ENCODE assay signal across 8 cellular contexts in the genomic region with DNA sequence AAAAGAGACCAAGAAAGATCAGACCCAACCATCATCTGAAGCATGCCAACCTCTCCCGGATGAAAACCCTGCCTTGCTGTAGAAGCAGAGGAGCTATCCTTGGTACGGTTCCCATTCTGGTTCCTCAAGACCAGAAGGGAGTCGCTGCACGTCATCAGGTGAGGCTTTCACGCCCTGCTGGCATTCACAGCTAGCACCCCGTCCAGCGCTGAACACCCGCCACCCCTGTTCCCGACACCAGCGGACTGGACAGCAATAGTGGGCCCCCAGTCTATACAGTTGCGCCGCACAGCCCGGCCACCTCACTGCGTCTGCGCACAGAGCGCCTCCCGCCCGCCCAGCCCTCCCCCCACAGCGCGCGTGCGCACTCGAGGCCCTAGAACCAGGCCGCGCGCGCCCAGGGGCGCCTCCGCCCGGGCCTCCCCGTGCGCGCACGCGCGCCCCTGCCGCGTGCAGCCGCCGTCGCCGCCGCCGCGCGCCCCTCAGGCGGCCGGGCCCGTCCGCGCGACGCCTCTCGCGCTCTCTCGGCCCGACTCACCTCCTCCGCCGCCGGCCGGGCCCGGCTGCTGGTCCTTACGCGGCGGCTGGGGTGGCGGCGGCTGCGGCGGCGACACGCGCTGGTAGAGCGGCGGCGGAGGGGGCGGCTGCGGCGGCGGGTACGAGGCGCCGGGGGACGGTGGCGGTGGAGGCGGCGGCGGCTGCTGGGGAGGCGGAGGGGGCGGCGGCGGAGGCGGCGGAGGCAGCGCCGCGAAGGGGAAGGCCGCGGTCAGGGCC. TPM values are rescaled to one million over a fixed set of nuclear protein-coding genes. Genes with fewer than 3 reads are reported as not detected.
A peak's percentile ranks its signal among the peaks of the same experiment; 100 is the strongest.
DNase-seq lines count a peak whose midpoint lies in the region; ATAC-seq and TF ChIP-seq lines count a peak whose summit lies in the region.

No MANE protein-coding gene starts in this region.

- TF ChIP-seq CTCF in GM23338 (conservative IDR thresholded peaks at IDR 0.05; ENCODE audit: low read depth in 2 of 2): no peak
- TF ChIP-seq CTCF in activated B cell treated with CpG ODN at 0.5 μM for 24 hours (IDR thresholded peaks at IDR 0.05): no peak
- TF ChIP-seq CTCF in spleen (IDR thresholded peaks at IDR 0.05 in 8 of 11, conservative IDR thresholded peaks at IDR 0.05 in 3 of 11): no peak

- peak overlapping the region; percentile 60 for H3K27ac ChIP-seq in GM23338 (ENCODE audit: low read depth)
- H3K27ac ChIP-seq in caudate nucleus (ENCODE audit: low read depth, low read length): peak overlapping the region; percentile 95
- H3K27ac ChIP-seq in spleen: peak overlapping the region; percentile 98 to 100 (median 100)

- POLR2A ChIA-PET in activated B cell treated with CpG ODN at 0.5 μM for 24 hours (lab: Charles Lee): interaction anchor here (0.6 to 6.5 kb wide), 14 partner anchors 11 to 557 kb away, joined by 3 to 197 read pairs (median 6); a partner anchor contains a TSS

- intact Hi-C loops in activated B cell treated with CpG ODN at 0.5 μM for 24 hours (cut with micrococcal nuclease): loop anchor here (1.0 to 10.0 kb wide), 10 partner anchors 15 to 533 kb away; a partner anchor contains a TSS
- intact Hi-C loops in spleen (cut with DNase I; ENCODE audit: low total_unique reads): no loop called here

- H3K9me2 ChIP-seq in GM23338 (ENCODE audit: insufficient read depth): no peaks in the 10 kb centered on the region

- H3K4me3 Mint-ChIP-seq in GM23338 (peak overlapping the region; percentile 94), activated B cell treated with CpG ODN at 0.5 μM for 24 hours (peak overlapping the region; percentile 90)

- H3K9me3 Mint-ChIP-seq in GM23338 (no peaks in the 10 kb centered on the region; the same call in 2 of the 3 replicates), activated B cell treated with CpG ODN at 0.5 μM for 24 hours (no peaks in the 10 kb centered on the region)

- WGBS in spleen, 5 donors: 0 to 1% (median 1%) methylated on average over 17 to 98 of the region's 98 CpGs

- peak overlapping the region; percentile 100 for H3K4me2 ChIP-seq in GM23338

- H3K27ac Mint-ChIP-seq in GM23338 (peak overlapping the region; percentile 97), activated B cell treated with CpG ODN at 0.5 μM for 24 hours (peak overlapping the region; percentile 87)

- no peaks in the 10 kb centered on the region for H3K9me3 ChIP-seq in spleen

- DNase-seq in COR-L47 (lab: John Stamatoyannopoulos, UW) (peak; percentile 79), GM23338 (ENCODE audit: low spot score) (peak; percentile 80), NCI-H2029 (lab: John Stamatoyannopoulos, UW) (peak; percentile 72), activated B cell treated with CpG ODN at 0.5 μM for 24 hours (peak; percentile 79), caudate nucleus (lab: John Stamatoyannopoulos, UW) (peak in 55 of 61 donors; percentile 21 to 86 (median 65)), islet precursor cell (peak; percentile 80), spleen (peak; percentile 95)

- TF ChIP-seq POLR2A in spleen (IDR thresholded peaks at IDR 0.05): no peak

- H3K4me3 ChIP-seq in GM23338: peak overlapping the region; percentile 94
- peak overlapping the region; percentile 77 to 94 (median 84) for H3K4me3 ChIP-seq in spleen

- peaks cover 57% of the 10 kb centered on the region for H3K79me2 ChIP-seq in GM23338 (replicated peaks; ENCODE audit: insufficient read depth)

- no peak overlapping the region for H2AFZ ChIP-seq in GM23338

- H3K27me3 Mint-ChIP-seq in GM23338 (ENCODE audit: insufficient read depth, low read depth, poor library complexity) (peaks cover 18% of the 10 kb centered on the region), activated B cell treated with CpG ODN at 0.5 μM for 24 hours (no peaks in the 10 kb centered on the region)

- H3K36me3 Mint-ChIP-seq in GM23338 (ENCODE audit: low read depth) (peaks cover 49% of the 10 kb centered on the region), activated B cell treated with CpG ODN at 0.5 μM for 24 hours (ENCODE audit: low read depth) (peaks cover 51% of the 10 kb centered on the region)

- H3K4me1 ChIP-seq in GM23338 (ENCODE audit: insufficient read depth): peaks cover 12% of the 10 kb centered on the region
- peaks cover 55 to 79% (median 65%) of the 10 kb centered on the region in 6 donors for H3K4me1 ChIP-seq in spleen

- CTCF ChIA-PET in activated B cell treated with CpG ODN at 0.5 μM for 24 hours (lab: Charles Lee): interaction anchor here (0.6 to 2.2 kb wide), 3 partner anchors 14 to 778 kb away, joined by 4 to 11 read pairs (median 7); no protein-coding TSS in a partner anchor

- H4K20me1 ChIP-seq in GM23338 (replicated peaks; ENCODE audit: insufficient read depth): peaks cover 46% of the 10 kb centered on the region

- H3K36me3 ChIP-seq in GM23338 (ENCODE audit: insufficient read depth) (peaks cover 46% of the 10 kb centered on the region), spleen (peaks cover 9 to 49% (median 40%) of the 10 kb centered on the region in 6 donors)

- ATAC-seq in GM23338 (peak; percentile 3), activated B cell treated with CpG ODN at 0.5 μM for 24 hours (ENCODE audit: low read depth) (peak; percentile 2), HG03457 (IDR thresholded peaks at IDR 0.05; ENCODE audit: unreplicated experiment) (no peak)

- H3F3A ChIP-seq in GM23338 (replicated peaks; ENCODE audit: low read depth): peaks cover 49% of the 10 kb centered on the region

- H3K27me3 ChIP-seq in GM23338 (ENCODE audit: insufficient read depth) (no peaks in the 10 kb centered on the region), spleen (replicated peaks in 1 of 7) (no peaks in the 10 kb centered on the region)

- H3K4me1 Mint-ChIP-seq in GM23338 (peaks cover 39% of the 10 kb centered on the region), activated B cell treated with CpG ODN at 0.5 μM for 24 hours (peaks cover 79% of the 10 kb centered on the region)

TF ChIP-seq in GM23338, 12 proteins besides CTCF, POLR2A, EP300 and RAD21:
- no peak for TF ChIP-seq NANOG (IDR thresholded peaks at IDR 0.05; ENCODE audit: borderline replicate concordance)
- TF ChIP-seq, protein P1, sequence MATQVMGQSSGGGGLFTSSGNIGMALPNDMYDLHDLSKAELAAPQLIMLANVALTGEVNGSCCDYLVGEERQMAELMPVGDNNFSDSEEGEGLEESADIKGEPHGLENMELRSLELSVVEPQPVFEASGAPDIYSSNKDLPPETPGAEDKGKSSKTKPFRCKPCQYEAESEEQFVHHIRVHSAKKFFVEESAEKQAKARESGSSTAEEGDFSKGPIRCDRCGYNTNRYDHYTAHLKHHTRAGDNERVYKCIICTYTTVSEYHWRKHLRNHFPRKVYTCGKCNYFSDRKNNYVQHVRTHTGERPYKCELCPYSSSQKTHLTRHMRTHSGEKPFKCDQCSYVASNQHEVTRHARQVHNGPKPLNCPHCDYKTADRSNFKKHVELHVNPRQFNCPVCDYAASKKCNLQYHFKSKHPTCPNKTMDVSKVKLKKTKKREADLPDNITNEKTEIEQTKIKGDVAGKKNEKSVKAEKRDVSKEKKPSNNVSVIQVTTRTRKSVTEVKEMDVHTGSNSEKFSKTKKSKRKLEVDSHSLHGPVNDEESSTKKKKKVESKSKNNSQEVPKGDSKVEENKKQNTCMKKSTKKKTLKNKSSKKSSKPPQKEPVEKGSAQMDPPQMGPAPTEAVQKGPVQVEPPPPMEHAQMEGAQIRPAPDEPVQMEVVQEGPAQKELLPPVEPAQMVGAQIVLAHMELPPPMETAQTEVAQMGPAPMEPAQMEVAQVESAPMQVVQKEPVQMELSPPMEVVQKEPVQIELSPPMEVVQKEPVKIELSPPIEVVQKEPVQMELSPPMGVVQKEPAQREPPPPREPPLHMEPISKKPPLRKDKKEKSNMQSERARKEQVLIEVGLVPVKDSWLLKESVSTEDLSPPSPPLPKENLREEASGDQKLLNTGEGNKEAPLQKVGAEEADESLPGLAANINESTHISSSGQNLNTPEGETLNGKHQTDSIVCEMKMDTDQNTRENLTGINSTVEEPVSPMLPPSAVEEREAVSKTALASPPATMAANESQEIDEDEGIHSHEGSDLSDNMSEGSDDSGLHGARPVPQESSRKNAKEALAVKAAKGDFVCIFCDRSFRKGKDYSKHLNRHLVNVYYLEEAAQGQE (IDR thresholded peaks at IDR 0.05; ENCODE audit: unreplicated experiment): peak; percentile 61
- TF ChIP-seq CREB1 (CRISPR knock-in tag; IDR thresholded peaks at IDR 0.05; ENCODE audit: low read depth): no peak
- no peak for TF ChIP-seq EZH2 (IDR thresholded peaks at IDR 0.05; ENCODE audit: low read depth, unreplicated experiment)
- no peak for TF ChIP-seq EZH2phosphoT487 (IDR thresholded peaks at IDR 0.05; ENCODE audit: unreplicated experiment)
- no peak for TF ChIP-seq ZNF331 (CRISPR knock-in tag; IDR thresholded peaks at IDR 0.05; ENCODE audit: low read depth)
- TF ChIP-seq JUNB (IDR thresholded peaks at IDR 0.05; ENCODE audit: unreplicated experiment): no peak
- TF ChIP-seq POLR2AphosphoS5 (IDR thresholded peaks at IDR 0.05; ENCODE audit: low read depth): no peak

RNA-seq across cellular contexts. Expression of a gene that starts 0.7 kb away (rescaled TPM):
- total RNA-seq in GM23338 (2014; rRNA removed; shearing (Covaris generic)): 235 and 252 TPM in 2 replicates
- polyA plus RNA-seq in GM23338 (2016; fragmentation: Nextera tagmentation; extraction: Ambion mirVana) (76.9 and 82.9 TPM in 2 replicates), spleen (100 to 1,000 TPM in 2 of 3 donors, 10 to 100 TPM in 1; 54.2 to 140 (median 121) TPM)
- total RNA-seq in activated B cell treated with CpG ODN at 0.5 μM for 24 hours (640 and 687 TPM in 2 replicates), spleen (100 to 1,000 TPM; 359 to 585 (median 458) TPM)

RNA-seq across cellular contexts. Expression of a gene that starts 17.9 kb away (rescaled TPM):
- total RNA-seq in GM23338 (2014; rRNA removed; shearing (Covaris generic)): 3.9 and 4.4 TPM in 2 replicates
- polyA plus RNA-seq in GM23338 (2016; fragmentation: Nextera tagmentation; extraction: Ambion mirVana) (1.5 and 2.8 TPM in 2 replicates), spleen (1 to 10 TPM; 1.7 to 2.4 (median 2.1) TPM)
- total RNA-seq in activated B cell treated with CpG ODN at 0.5 μM for 24 hours (3.2 and 4.8 TPM in 2 replicates), spleen (1 to 10 TPM; 2.7 to 7.2 (median 5.1) TPM)

RNA-seq across cellular contexts. Expression of a gene that starts 25.4 kb away (rescaled TPM):
- 32.3 and 42.6 TPM in 2 replicates for total RNA-seq in GM23338 (2014; rRNA removed; shearing (Covaris generic))
- polyA plus RNA-seq in GM23338 (2016; fragmentation: Nextera tagmentation; extraction: Ambion mirVana) (9.9 and 11.2 TPM in 2 replicates), spleen (10 to 100 TPM; 40.8 to 70.8 (median 63.8) TPM)
- total RNA-seq in activated B cell treated with CpG ODN at 0.5 μM for 24 hours (69.1 and 73.6 TPM in 2 replicates), spleen (100 to 1,000 TPM in 1 of 7 donors, 10 to 100 TPM in 6; 41.5 to 106 (median 57.4) TPM)

RNA-seq across cellular contexts. Expression of a gene that starts 32.7 kb away (rescaled TPM):
- total RNA-seq in GM23338 (2014; rRNA removed; shearing (Covaris generic)): 38.9 and 45.2 TPM in 2 replicates
- polyA plus RNA-seq in GM23338 (2016; fragmentation: Nextera tagmentation; extraction: Ambion mirVana): 27.2 and 31.6 TPM in 2 replicates
- 35.1 and 44.6 TPM in 2 replicates for total RNA-seq in activated B cell treated with CpG ODN at 0.5 μM for 24 hours
- total RNA-seq in spleen: 10 to 100 TPM; 20.1 to 33.6 (median 28.2) TPM
- polyA plus RNA-seq in spleen: 10 to 100 TPM; 17.8 to 27.6 (median 20.5) TPM

RNA-seq across cellular contexts. Expression of a gene that starts 33.7 kb away (rescaled TPM):
- 30.1 and 34.4 TPM in 2 replicates for total RNA-seq in GM23338 (2014; rRNA removed; shearing (Covaris generic))
- polyA plus RNA-seq in GM23338 (2016; fragmentation: Nextera tagmentation; extraction: Ambion mirVana): 50.4 and 60.5 TPM in 2 replicates
- total RNA-seq in activated B cell treated with CpG ODN at 0.5 μM for 24 hours: 165 and 177 TPM in 2 replicates
- 100 to 1,000 TPM; 148 to 242 (median 206) TPM for total RNA-seq in spleen
- polyA plus RNA-seq in spleen: 100 to 1,000 TPM; 216 to 283 (median 252) TPM
